ENCODE assay signal across 9 cellular contexts in the genomic region with DNA sequence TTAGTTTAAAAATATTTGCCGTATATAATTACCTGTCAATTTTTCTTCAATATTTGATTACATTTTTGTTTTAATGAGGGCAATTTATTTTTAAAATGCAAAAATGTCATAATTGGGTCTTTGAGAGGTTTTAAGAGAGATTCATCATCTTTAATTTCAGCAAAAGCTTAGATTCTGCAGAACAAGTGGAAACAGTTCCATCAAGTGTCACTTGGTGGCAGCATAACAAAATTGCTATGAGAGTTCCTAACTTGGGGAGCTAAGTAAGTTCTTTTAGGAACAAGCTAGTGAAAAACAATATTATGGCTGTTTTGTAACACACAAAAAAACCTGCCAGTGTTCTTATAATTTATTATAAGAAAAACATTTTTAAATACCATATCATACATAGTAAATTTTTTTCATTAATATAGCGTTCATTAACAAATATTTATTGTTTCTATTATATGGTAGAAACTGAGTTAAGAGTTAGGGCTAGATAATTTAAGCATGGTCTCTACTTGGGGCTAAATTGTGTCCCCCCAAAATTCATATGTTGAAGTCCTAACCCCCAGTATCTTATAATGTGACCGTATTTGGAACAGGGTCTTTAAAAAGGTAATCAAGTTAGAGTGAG.
DNase-seq lines count a peak whose midpoint lies in the region; ATAC-seq and TF ChIP-seq lines count a peak whose summit lies in the region.
"Had no signal": no experiment of that assay in that cellular context is flagged by ENCODE, and none has a peak within 500 bp of the region (broad histone marks: within the 10 kb centered on the region; RNA-seq: fewer than 3 reads in every experiment).

No MANE protein-coding gene starts in this region.

- H3K9ac ChIP-seq in parathyroid adenoma, result no peak overlapping the region
- H3K9ac ChIP-seq: BLaER1 treated with 17β-estradiol and CSF1 and Interleukin-3, amounts not matched to agents 10 nM and 100 nM had no signal

- no peak for ATAC-seq in Panc1
- ATAC-seq in activated T-cell treated with anti-CD3 and anti-CD28 coated beads, Interleukin-2, amount 50 U/mL, for 4 hours, result no peak

- no peak overlapping the region for H3K4me2 ChIP-seq in parathyroid adenoma (ENCODE audit: low read length)
- H3K4me2 ChIP-seq: BLaER1 treated with 17β-estradiol and CSF1 and Interleukin-3, amounts not matched to agents 10 nM and 100 nM had no signal

- intact Hi-C loops in Panc1 (cut with micrococcal nuclease; ENCODE audit: unreplicated experiment), result loop anchor here (5.0 to 10.0 kb wide), 3 partner anchors 154 to 717 kb away; partner anchors contain the start of gene MAGI2

- H3K4me3 ChIP-seq in Panc1 (ENCODE audit: low read depth in 2 of 2, low read length in 2 of 2) (no peak overlapping the region), epithelial cell of proximal tubule (ENCODE audit: low read depth, low read length) (no peak overlapping the region), parathyroid adenoma (ENCODE audit: low read depth, low read length) (no peak overlapping the region)
- H3K4me3 ChIP-seq: BLaER1 treated with 17β-estradiol and CSF1 and Interleukin-3, amounts not matched to agents 10 nM and 100 nM had no signal

- peak; percentile 31 for DNase-seq in NCI-H1092 (lab: John Stamatoyannopoulos, UW)
- DNase-seq in NCI-H1092 treated with DMSO at 0.1 percent for 48 hours (lab: John Stamatoyannopoulos, UW), result no peak
- DNase-seq in HFFc6, result peak; percentile 53
- peak; percentile 50 for DNase-seq in Panc1 (ENCODE audit: low read depth, low spot score)
- DNase-seq in epithelial cell of proximal tubule (ENCODE audit: low read depth), result no peak
- no peak for DNase-seq in activated T-cell treated with anti-CD3 and anti-CD28 coated beads, Interleukin-2, amount 50 U/mL, for 4 hours
- no peak for DNase-seq in germinal center (ENCODE audit: low spot score)

- no peak overlapping the region for H3K27ac Mint-ChIP-seq in HFFc6

- H2AFZ ChIP-seq in parathyroid adenoma, result no peak overlapping the region

- H3K36me3 ChIP-seq in Panc1 (ENCODE audit: control insufficient read depth, insufficient read depth, low read length), result no peaks in the 10 kb centered on the region
- no peaks in the 10 kb centered on the region for H3K36me3 ChIP-seq in parathyroid adenoma (ENCODE audit: control insufficient read depth, insufficient read depth, low read length)
- H3K36me3 ChIP-seq: BLaER1 treated with 17β-estradiol and CSF1 and Interleukin-3, amounts not matched to agents 10 nM and 100 nM had no signal

- H3K9me3 Mint-ChIP-seq in HFFc6, result no peaks in the 10 kb centered on the region
- H3K9me3 Mint-ChIP-seq in activated T-cell treated with anti-CD3 and anti-CD28 coated beads, Interleukin-2, amount 50 U/mL, for 4 hours, result peaks cover 14% of the 10 kb centered on the region

- no peaks in the 10 kb centered on the region for H3K36me3 Mint-ChIP-seq in HFFc6 (ENCODE audit: low read depth)
- H3K36me3 Mint-ChIP-seq in activated T-cell treated with anti-CD3 and anti-CD28 coated beads, Interleukin-2, amount 50 U/mL, for 4 hours (ENCODE audit: insufficient read depth), result no peaks in the 10 kb centered on the region

- H3K27me3 ChIP-seq in Panc1 (ENCODE audit: control insufficient read depth, insufficient read depth, low read length) (no peaks in the 10 kb centered on the region), parathyroid adenoma (ENCODE audit: control insufficient read depth, insufficient read depth, low read length) (no peaks in the 10 kb centered on the region)
- H3K27me3 ChIP-seq: BLaER1 treated with 17β-estradiol and CSF1 and Interleukin-3, amounts not matched to agents 10 nM and 100 nM had no signal

- H3K4me1 Mint-ChIP-seq in HFFc6 (ENCODE audit: low read depth), result peaks cover 54% of the 10 kb centered on the region
- H3K4me1 Mint-ChIP-seq in activated T-cell treated with anti-CD3 and anti-CD28 coated beads, Interleukin-2, amount 50 U/mL, for 4 hours (ENCODE audit: low read depth), result no peaks in the 10 kb centered on the region

- no peak overlapping the region for H3K4me3 Mint-ChIP-seq in HFFc6
- no peak overlapping the region for H3K4me3 Mint-ChIP-seq in activated T-cell treated with anti-CD3 and anti-CD28 coated beads, Interleukin-2, amount 50 U/mL, for 4 hours

- in situ Hi-C loops in Panc1 (cut with HindIII; ENCODE audit: low pct_unique_long_range_greater_than_20kb, low sequenced_read_pairs), result no loop called here

- H3K27me3 Mint-ChIP-seq in HFFc6 (ENCODE audit: insufficient read depth), result no peaks in the 10 kb centered on the region
- no peaks in the 10 kb centered on the region for H3K27me3 Mint-ChIP-seq in activated T-cell treated with anti-CD3 and anti-CD28 coated beads, Interleukin-2, amount 50 U/mL, for 4 hours (ENCODE audit: low read depth)

- H3K4me1 ChIP-seq in Panc1 (ENCODE audit: control insufficient read depth, insufficient read depth, low read length), result peaks cover 9% of the 10 kb centered on the region; the same call in 1 of the 2 replicates
- H3K4me1 ChIP-seq in parathyroid adenoma, result no peaks in the 10 kb centered on the region
- H3K4me1 ChIP-seq: BLaER1 treated with 17β-estradiol and CSF1 and Interleukin-3, amounts not matched to agents 10 nM and 100 nM had no signal

- peak; percentile 87 for TF ChIP-seq CTCF in HFFc6 (IDR thresholded peaks at IDR 0.05)
- TF ChIP-seq CTCF in Panc1 (IDR thresholded peaks at IDR 0.05), result peak; percentile 81; the same call in 1 of the 2 replicates
- peak; percentile 86 for TF ChIP-seq CTCF in epithelial cell of proximal tubule (conservative IDR thresholded peaks at IDR 0.05; ENCODE audit: low read depth, low read length)
- peak; percentile 71 for TF ChIP-seq CTCF in parathyroid adenoma (IDR thresholded peaks at IDR 0.05)

- POLR2A ChIA-PET in Panc1 (lab: Charles Lee), result interaction anchor here (0.5 kb wide), 1 partner anchor 186 kb away, joined by 4 read pairs; no protein-coding TSS in a partner anchor

- H3K9me3 ChIP-seq in Panc1 (ENCODE audit: control insufficient read depth, insufficient read depth, low read depth, low read length), result peaks cover 4% of the 10 kb centered on the region; the same call in 1 of the 2 replicates
- no peaks in the 10 kb centered on the region for H3K9me3 ChIP-seq in parathyroid adenoma (ENCODE audit: control insufficient read depth, low read length)
- H3K9me3 ChIP-seq: BLaER1 treated with 17β-estradiol and CSF1 and Interleukin-3, amounts not matched to agents 10 nM and 100 nM had no signal

- no TSS peak for BruUV-seq in Panc1 (replicated peaks; lab: Mats Ljungman, UMichigan)

- H3K27ac ChIP-seq in Panc1 (ENCODE audit: low read length) (peak overlapping the region; percentile 96), parathyroid adenoma (no peak overlapping the region)
- H3K27ac ChIP-seq: BLaER1 treated with 17β-estradiol and CSF1 and Interleukin-3, amounts not matched to agents 10 nM and 100 nM had no signal

- CTCF ChIA-PET in Panc1 (lab: Charles Lee), result interaction anchor here (0.7 to 1.5 kb wide), 6 partner anchors 10 to 443 kb away, joined by 3 to 7 read pairs (median 4); no protein-coding TSS in a partner anchor

- no peaks in the 10 kb centered on the region for H3K79me2 ChIP-seq in parathyroid adenoma

Comparison
In these comparisons a context has a peak if more than half of its experiments do, and no peak if none do; other contexts are left out.
1. DNase-seq: peak in NCI-H1092 (single experiment), HFFc6 (single experiment) and Panc1 (single experiment); none in NCI-H1092 treated with DMSO at 0.1 percent for 48 hours (single experiment), epithelial cell of proximal tubule (single experiment), activated T-cell treated with anti-CD3 and anti-CD28 coated beads, Interleukin-2, amount 50 U/mL, for 4 hours (single experiment) and germinal center (single experiment).
2. Peak in every context shown above with its lines, with median percentiles within 50 percentile points of each other: CTCF ChIP-seq.